In genomic region chr10:1754506-1755177, GRCh38 we compare ENCODE assay signal across 20 cellular contexts. TPM values are rescaled to one million over a fixed set of nuclear protein-coding genes. Genes with fewer than 3 reads are reported as not detected.
DNase-seq lines count a peak whose midpoint lies in the region; ATAC-seq, FAIRE-seq and TF ChIP-seq lines count a peak whose summit lies in the region.
"Had no signal": no experiment of that assay in that cellular context is flagged by ENCODE, and none has a peak within 500 bp of the region (broad histone marks: within the 10 kb centered on the region; RNA-seq: fewer than 3 reads in every experiment).

No MANE protein-coding gene starts in this region.

- no peak overlapping the region for H3K4ac ChIP-seq in H1 (replicated peaks; ENCODE audit: insufficient read length, low read depth, low read length)

- no peak for TF ChIP-seq CTCF in H1 (IDR thresholded peaks at IDR 0.05; ENCODE audit: control extremely low read depth in 1 of 3, insufficient read depth in 1 of 3, low read depth in 1 of 3, low read length in 3 of 3)

- H3K79me1 ChIP-seq in H1 (ENCODE audit: low read depth, low read length), result no peaks in the 10 kb centered on the region

- no peak overlapping the region for H3K4me2 ChIP-seq in H1 (ENCODE audit: insufficient read depth in 1 of 2, low read depth in 2 of 2, low read length in 2 of 2)
- H3K4me2 ChIP-seq: hepatocyte had no signal

- no peak for FAIRE-seq in H1 (lab: Jason Lieb, UNC)
- FAIRE-seq: endometrium had no signal

- H3K14ac ChIP-seq in H1 (ENCODE audit: insufficient read length), result no peak overlapping the region

- H3K36me3 ChIP-seq in H1 (ENCODE audit: control insufficient read depth in 2 of 4, insufficient read depth in 4 of 4, low read length in 3 of 4), result no peaks in the 10 kb centered on the region
- H3K36me3 ChIP-seq: neutrophil, right atrium auricular region, thyroid gland had no signal

- no peak for ATAC-seq in HG03439 (IDR thresholded peaks at IDR 0.05; ENCODE audit: unreplicated experiment)
- no peak for ATAC-seq in GM21381 (IDR thresholded peaks at IDR 0.05; ENCODE audit: unreplicated experiment)
- ATAC-seq: activated T-cell treated with anti-CD3 and anti-CD28 coated beads, Interleukin-2, amount 50 U/mL, for 72 hours; left lobe of liver; mucosa of descending colon; Panc1 had no signal

- TF ChIP-seq RAD21 in H1 (IDR thresholded peaks at IDR 0.05 in 1 of 2, conservative IDR thresholded peaks at IDR 0.05 in 1 of 2; ENCODE audit: low read depth in 2 of 2, low read length in 2 of 2), result no peak

- 0 out of 2 replicates have a peak overlapping the region, but pooled peaks have one; percentile 31 for H2BK15ac ChIP-seq in H1 (ENCODE audit: low read length)

- no peaks in the 10 kb centered on the region for H3K27me3 ChIP-seq in H1 (replicated peaks in 1 of 4; ENCODE audit: control insufficient read depth in 3 of 4, extremely low read depth in 1 of 4, insufficient read depth in 3 of 4, low read length in 3 of 4)
- H3K27me3 ChIP-seq: hepatocyte, right atrium auricular region, thyroid gland had no signal

- no peak for TF ChIP-seq EP300 in H1 (IDR thresholded peaks at IDR 0.05; ENCODE audit: borderline replicate concordance in 1 of 2, low read depth in 2 of 2, low read length in 2 of 2)

- H4K20me1 ChIP-seq in H1 (replicated peaks in 1 of 2; ENCODE audit: control insufficient read depth in 1 of 2, insufficient read depth in 2 of 2, low read length in 2 of 2), result no peaks in the 10 kb centered on the region

- H3K4me3 ChIP-seq in H1 (ENCODE audit: extremely low read depth in 1 of 4, insufficient read depth in 2 of 4, low read depth in 3 of 4, low read length in 4 of 4), result no peak overlapping the region
- H3K4me3 ChIP-seq: hepatocyte, mucosa of descending colon, right atrium auricular region, SK-N-MC, thyroid gland had no signal

- H3K56ac ChIP-seq in H1 (replicated peaks; ENCODE audit: insufficient read length, low read depth, low read length), result no peak overlapping the region

- WGBS in H1 (ENCODE audit: extremely low coverage in 1 of 2, insufficient coverage in 1 of 2, insufficient read length in 1 of 2, insufficient replicate concordance in 2 of 2, low coverage in 1 of 2, low lambda C conversion rate in 2 of 2, missing lambda C conversion rate in 1 of 2), 2 experiments, result 70% methylated on average over 19 of the region's 19 CpGs; no CpG with 5 or more reads in 1 of the 2 experiments

- POLR2A ChIA-PET in H1 (lab: Charles Lee; ENCODE audit: partially characterized antibody), result no interaction called here

- H4K91ac ChIP-seq in H1 (replicated peaks; ENCODE audit: insufficient read length, low read length), result no peak overlapping the region

- peak overlapping the region; percentile 24; the same call in 1 of the 2 replicates for H3K18ac ChIP-seq in H1 (ENCODE audit: extremely low read depth, low read length)

- H3K23me2 ChIP-seq in H1 (ENCODE audit: low read depth, low read length), result no peaks in the 10 kb centered on the region

- no peak overlapping the region for H4K8ac ChIP-seq in H1 (ENCODE audit: extremely low read depth, insufficient read depth, low read length)

- H2AK5ac ChIP-seq in H1 (ENCODE audit: low read depth, low read length), result no peak overlapping the region

- CTCF ChIA-PET in H1 (lab: Charles Lee; ENCODE audit: partially characterized antibody), result interaction anchor here (0.6 to 2.2 kb wide), 29 partner anchors 8 to 1172 kb away, joined by 3 to 9 read pairs (median 3); partner anchors contain the start of gene ADARB2

- DNase-seq in NCI-H526 (lab: John Stamatoyannopoulos, UW) (peak; percentile 35 to 65), H1 (ENCODE audit: low read depth in 1 of 2, low spot score in 2 of 2) (no peak), medulla oblongata (ENCODE audit: extremely low spot score) (peak; percentile 87), superior temporal gyrus (ENCODE audit: extremely low spot score) (peak; percentile 76), NCI-H1436 treated with DMSO at 0.1 percent for 48 hours (lab: John Stamatoyannopoulos, UW) (no peak)
- DNase-seq: Calu3, mucosa of descending colon, NCI-H1105 treated with DMSO at 0.1 percent for 48 hours, thyroid gland had no signal

- H3K9ac ChIP-seq in H1 (replicated peaks in 1 of 4; ENCODE audit: extremely low read depth in 1 of 4, low read depth in 3 of 4, low read length in 3 of 4), result no peak overlapping the region

- no peak overlapping the region; the same call in 1 of the 2 replicates for H2BK20ac ChIP-seq in H1 (ENCODE audit: low read length)

- H2BK120ac ChIP-seq in H1 (replicated peaks; ENCODE audit: low read depth, low read length), result no peak overlapping the region

- peak overlapping the region; percentile 98 for H2AFZ ChIP-seq in H1 (ENCODE audit: low read length)
- H2AFZ ChIP-seq: hepatocyte had no signal

- H3K79me2 ChIP-seq in H1 (ENCODE audit: control insufficient read depth in 1 of 2, insufficient read depth in 2 of 2, low read length in 2 of 2), result no peaks in the 10 kb centered on the region
- H3K79me2 ChIP-seq: hepatocyte had no signal

- TF ChIP-seq POLR2A in H1 (IDR thresholded peaks at IDR 0.05; ENCODE audit: control extremely low read depth in 1 of 2, low read depth in 2 of 2, low read length in 2 of 2), result no peak

- peaks cover 2 to 25% of the 10 kb centered on the region in 2 experiments; a peak in 3 of 4 replicates for H3K9me3 ChIP-seq in H1 (ENCODE audit: insufficient read depth in 2 of 2, low read depth in 1 of 2, low read length in 1 of 2)
- H3K9me3 ChIP-seq: thyroid gland had no signal

- no peak overlapping the region for H2BK12ac ChIP-seq in H1 (ENCODE audit: low read depth, low read length)

- no peak overlapping the region for H4K5ac ChIP-seq in H1 (ENCODE audit: insufficient read length, low read depth, low read length)

- H2BK5ac ChIP-seq in H1 (ENCODE audit: low read depth, low read length), result no peak overlapping the region

- H3K23ac ChIP-seq in H1 (ENCODE audit: insufficient read length), result no peak overlapping the region

- no peak overlapping the region for H3K27ac ChIP-seq in H1 (ENCODE audit: low read depth, low read length)
- H3K27ac ChIP-seq: hepatocyte, neutrophil, right atrium auricular region, SK-N-MC, thyroid gland had no signal

- H3K4me1 ChIP-seq in H1 (replicated peaks in 1 of 4; ENCODE audit: control insufficient read depth in 3 of 4, insufficient read depth in 4 of 4, low read length in 3 of 4), result peaks cover 0 to 8% (median 3%) of the 10 kb centered on the region in 4 experiments; a peak in 5 of 7 replicates
- H3K4me1 ChIP-seq: right atrium auricular region, thyroid gland had no signal

TF ChIP-seq in H1, 55 proteins besides CTCF, POLR2A, EP300 and RAD21:
- no peak for TF ChIP-seq CEBPB (IDR thresholded peaks at IDR 0.05; ENCODE audit: low read depth, low read length)
- TF ChIP-seq ZNF274 (IDR thresholded peaks at IDR 0.05; ENCODE audit: borderline replicate concordance, extremely low read depth, low read length), result no peak
- no peak for TF ChIP-seq GABPA (IDR thresholded peaks at IDR 0.05; ENCODE audit: borderline replicate concordance, insufficient read depth, low read length)
- no peak for TF ChIP-seq RFX5 (IDR thresholded peaks at IDR 0.05; ENCODE audit: borderline replicate concordance, low read depth, low read length)
- peak; percentile 15 for TF ChIP-seq ASH2L (IDR thresholded peaks at IDR 0.05; ENCODE audit: low read length)
- TF ChIP-seq HDAC2 (IDR thresholded peaks at IDR 0.05; ENCODE audit: borderline replicate concordance in 1 of 2, low read depth in 2 of 2, low read length in 2 of 2), result no peak

RNA-seq across cellular contexts. Expression of gene ADARB2, which starts 17.3 kb away (rescaled TPM):
- 2.7 and 2.8 TPM in 2 replicates for total RNA-seq in H1 (2021; fragmentation: NEBNext Ultra II Directional; extraction: Animal tissue kit (Norgen Biotek cat#: 25700))
- 2.2 and 3.9 TPM in 2 replicates for polyA plus RNA-seq in H1 (2011; rRNA removed)
- polyA plus RNA-seq in H1 (2011; cell fraction: cytosol; rRNA removed), result 3.0 TPM
- 7.6 TPM for polyA plus RNA-seq in H1 (2011; cell fraction: nucleus; rRNA removed)
- 1.7 to 2.8 TPM (median 2.0 TPM) in 4 replicates for polyA plus RNA-seq in H1 (2012, experiment 1 of 2)
- 0.47 TPM for polyA plus RNA-seq in H1 (2012, experiment 2 of 2)
- 0.81 TPM for polyA plus RNA-seq in H1 (2013, experiment 1 of 2)
- polyA plus RNA-seq in H1 (2013, experiment 2 of 2), result 0.81 TPM
- polyA minus RNA-seq in H1 (2011; rRNA and poly(A)+ RNA removed), result 1.8 and 2.1 TPM in 2 replicates
- 1.4 TPM for polyA minus RNA-seq in H1 (2011; cell fraction: cytosol; rRNA and poly(A)+ RNA removed)
- 6.6 TPM for polyA minus RNA-seq in H1 (2011; cell fraction: nucleus; rRNA and poly(A)+ RNA removed)
- total RNA-seq: Calu3; T-helper 2 cell treated with Interferon-gamma antibody and Interleukin-4, amounts not matched to agents 100 ng/mL and 5 ng/mL, for 36 hours had no signal

Comparison
In these comparisons a context has a peak if more than half of its experiments do, and no peak if none do; other contexts are left out.
1. DNase-seq: peak in NCI-H526 (2 of 2), medulla oblongata (single experiment) and superior temporal gyrus (single experiment); none in H1 (0 of 2) and NCI-H1436 treated with DMSO at 0.1 percent for 48 hours (single experiment).